ENCODE assay signal across 1 cellular context in the genomic region with DNA sequence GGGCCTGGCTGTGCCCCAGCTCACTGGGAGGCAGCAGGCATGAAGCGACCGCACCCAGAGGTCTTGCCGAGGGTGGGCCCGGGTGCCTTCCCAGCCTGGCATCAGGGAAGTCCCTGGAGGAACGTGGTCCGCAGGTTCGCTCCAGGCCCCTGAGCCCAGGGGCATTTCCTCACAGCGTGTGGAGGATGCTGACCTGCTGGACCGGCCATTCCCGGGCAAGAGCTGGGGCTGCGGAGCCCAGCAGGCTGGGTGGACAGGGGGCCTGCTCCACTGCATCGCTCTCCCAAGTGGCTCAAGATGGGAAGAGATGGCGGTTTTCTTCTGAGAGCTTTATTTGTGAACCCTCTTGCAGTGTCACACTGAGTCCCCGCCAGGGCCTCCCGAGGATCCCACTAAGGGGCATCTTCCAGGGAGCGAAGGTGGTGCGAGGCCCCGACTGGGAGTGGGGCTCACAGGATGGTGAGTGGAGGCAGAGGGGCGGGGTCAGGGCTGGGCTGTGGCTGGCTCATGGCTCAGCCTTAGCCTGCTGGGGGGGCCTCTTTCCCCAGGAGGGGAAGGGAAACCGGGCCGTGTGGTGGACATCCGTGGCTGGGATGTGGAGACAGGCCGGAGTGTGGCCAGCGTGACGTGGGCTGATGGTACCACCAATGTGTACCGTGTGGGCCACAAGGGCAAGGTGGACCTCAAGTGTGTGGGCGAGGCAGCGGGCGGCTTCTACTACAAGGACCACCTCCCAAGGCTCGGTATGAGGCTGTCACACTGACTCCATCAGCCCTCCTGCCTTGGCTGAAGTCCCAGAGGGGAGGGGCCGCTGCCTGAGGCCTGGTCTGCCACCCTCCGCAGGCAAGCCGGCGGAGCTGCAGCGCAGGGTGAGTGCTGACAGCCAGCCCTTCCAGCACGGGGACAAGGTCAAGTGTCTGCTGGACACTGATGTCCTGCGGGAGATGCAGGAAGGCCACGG.
TF ChIP-seq lines count a peak whose summit lies in the region.

No MANE protein-coding gene starts in this region.

TF ChIP-seq in SK-N-SH treated with all-trans-retinoic acid at 6 μM for 48 hours, 23 proteins besides CTCF, POLR2A, EP300 and RAD21 (continued from another document):
- TF ChIP-seq PATZ1 (CRISPR knock-in tag; IDR thresholded peaks at IDR 0.05; ENCODE audit: borderline replicate concordance) (no peak), TCF4 (CRISPR knock-in tag; IDR thresholded peaks at IDR 0.05; ENCODE audit: borderline replicate concordance) (no peak), ISL1 (CRISPR knock-in tag; IDR thresholded peaks at IDR 0.05) (no peak), ZNF8 (CRISPR knock-in tag; IDR thresholded peaks at IDR 0.05) (no peak), TSHZ2 (CRISPR knock-in tag; IDR thresholded peaks at IDR 0.05) (no peak), OSR1 (CRISPR knock-in tag; IDR thresholded peaks at IDR 0.05) (no peak)
- TF ChIP-seq, protein P1, sequence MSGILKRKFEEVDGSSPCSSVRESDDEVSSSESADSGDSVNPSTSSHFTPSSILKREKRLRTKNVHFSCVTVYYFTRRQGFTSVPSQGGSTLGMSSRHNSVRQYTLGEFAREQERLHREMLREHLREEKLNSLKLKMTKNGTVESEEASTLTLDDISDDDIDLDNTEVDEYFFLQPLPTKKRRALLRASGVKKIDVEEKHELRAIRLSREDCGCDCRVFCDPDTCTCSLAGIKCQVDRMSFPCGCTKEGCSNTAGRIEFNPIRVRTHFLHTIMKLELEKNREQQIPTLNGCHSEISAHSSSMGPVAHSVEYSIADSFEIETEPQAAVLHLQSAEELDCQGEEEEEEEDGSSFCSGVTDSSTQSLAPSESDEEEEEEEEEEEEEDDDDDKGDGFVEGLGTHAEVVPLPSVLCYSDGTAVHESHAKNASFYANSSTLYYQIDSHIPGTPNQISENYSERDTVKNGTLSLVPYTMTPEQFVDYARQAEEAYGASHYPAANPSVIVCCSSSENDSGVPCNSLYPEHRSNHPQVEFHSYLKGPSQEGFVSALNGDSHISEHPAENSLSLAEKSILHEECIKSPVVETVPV (CRISPR knock-in tag; IDR thresholded peaks at IDR 0.05): no peak
